1 cellular context compared by ENCODE assay signal in genomic region chr20:50378170-50379000, GRCh38.
TF ChIP-seq lines count a peak whose summit lies in the region.

No MANE protein-coding gene starts in this region.

TF ChIP-seq in HepG2, 621 proteins besides CTCF, POLR2A, EP300 and RAD21 (continued from another document):
- TF ChIP-seq FOXO4 (CRISPR knock-in tag; conservative IDR thresholded peaks at IDR 0.05) (0 out of 2 replicates have a peak, but pooled peaks have one; percentile 18), FLYWCH1 (CRISPR knock-in tag; IDR thresholded peaks at IDR 0.05) (no peak), ZNF609 (CRISPR knock-in tag; IDR thresholded peaks at IDR 0.05; ENCODE audit: borderline replicate concordance) (0 out of 2 replicates have a peak, but pooled peaks have one; percentile 35), ZMYM3 (CRISPR knock-in tag; IDR thresholded peaks at IDR 0.05) (peak; percentile 63; the same call in 1 of the 2 replicates), SRY (CRISPR knock-in tag; IDR thresholded peaks at IDR 0.05) (no peak), SALL1 (CRISPR knock-in tag; IDR thresholded peaks at IDR 0.05) (peak; percentile 67), ZNF615 (CRISPR knock-in tag; IDR thresholded peaks at IDR 0.05; ENCODE audit: borderline replicate concordance) (0 out of 2 replicates have a peak, but pooled peaks have one; percentile 35), LCORL (IDR thresholded peaks at IDR 0.05) (no peak), LCORL (CRISPR knock-in tag; IDR thresholded peaks at IDR 0.05) (0 out of 2 replicates have a peak, but pooled peaks have one; percentile 19), ZBTB33 (CRISPR knock-in tag; IDR thresholded peaks at IDR 0.05) (peak; percentile 55; the same call in 1 of the 2 replicates), TSC22D2 (CRISPR knock-in tag; IDR thresholded peaks at IDR 0.05; ENCODE audit: borderline replicate concordance) (0 out of 2 replicates have a peak, but pooled peaks have one; percentile 9), BRF2 (CRISPR knock-in tag; IDR thresholded peaks at IDR 0.05) (0 out of 2 replicates have a peak, but pooled peaks have one; percentile 33), REPIN1 (CRISPR knock-in tag; IDR thresholded peaks at IDR 0.05; ENCODE audit: borderline replicate concordance, low read depth) (0 out of 2 replicates have a peak, but pooled peaks have one; percentile 40), ARID5B (CRISPR knock-in tag; IDR thresholded peaks at IDR 0.05) (0 out of 2 replicates have a peak, but pooled peaks have one; percentile 22), ZNF326 (CRISPR knock-in tag; IDR thresholded peaks at IDR 0.05; ENCODE audit: borderline replicate concordance) (no peak), JUN (CRISPR knock-in tag; IDR thresholded peaks at IDR 0.05) (0 out of 2 replicates have a peak, but pooled peaks have one; percentile 37), ZMYM4 (CRISPR knock-in tag; IDR thresholded peaks at IDR 0.05) (0 out of 2 replicates have a peak, but pooled peaks have one; percentile 31), LRRFIP1 (CRISPR knock-in tag; conservative IDR thresholded peaks at IDR 0.05) (0 out of 2 replicates have a peak, but pooled peaks have one; percentile 33), ZNF496 (CRISPR knock-in tag; IDR thresholded peaks at IDR 0.05; ENCODE audit: insufficient replicate concordance) (no peak), TFAP4 (IDR thresholded peaks at IDR 0.05; ENCODE audit: borderline replicate concordance, low read depth) (0 out of 2 replicates have a peak, but pooled peaks have one; percentile 21), MTA1 (CRISPR knock-in tag; IDR thresholded peaks at IDR 0.05; ENCODE audit: borderline replicate concordance) (0 out of 2 replicates have a peak, but pooled peaks have one; percentile 22), ZNF33B (CRISPR knock-in tag; IDR thresholded peaks at IDR 0.05) (no peak), SNAPC5 (CRISPR knock-in tag; IDR thresholded peaks at IDR 0.05; ENCODE audit: borderline replicate concordance) (peak; percentile 54; the same call in 1 of the 2 replicates), ZNF430 (CRISPR knock-in tag; IDR thresholded peaks at IDR 0.05) (peak; percentile 37; the same call in 1 of the 2 replicates), ZNF343 (CRISPR knock-in tag; IDR thresholded peaks at IDR 0.05) (0 out of 2 replicates have a peak, but pooled peaks have one; percentile 42), ZNF784 (CRISPR knock-in tag; IDR thresholded peaks at IDR 0.05; ENCODE audit: borderline replicate concordance) (no peak)
